Comparison of ENCODE assay signal across 1 cellular context in the genomic region with DNA sequence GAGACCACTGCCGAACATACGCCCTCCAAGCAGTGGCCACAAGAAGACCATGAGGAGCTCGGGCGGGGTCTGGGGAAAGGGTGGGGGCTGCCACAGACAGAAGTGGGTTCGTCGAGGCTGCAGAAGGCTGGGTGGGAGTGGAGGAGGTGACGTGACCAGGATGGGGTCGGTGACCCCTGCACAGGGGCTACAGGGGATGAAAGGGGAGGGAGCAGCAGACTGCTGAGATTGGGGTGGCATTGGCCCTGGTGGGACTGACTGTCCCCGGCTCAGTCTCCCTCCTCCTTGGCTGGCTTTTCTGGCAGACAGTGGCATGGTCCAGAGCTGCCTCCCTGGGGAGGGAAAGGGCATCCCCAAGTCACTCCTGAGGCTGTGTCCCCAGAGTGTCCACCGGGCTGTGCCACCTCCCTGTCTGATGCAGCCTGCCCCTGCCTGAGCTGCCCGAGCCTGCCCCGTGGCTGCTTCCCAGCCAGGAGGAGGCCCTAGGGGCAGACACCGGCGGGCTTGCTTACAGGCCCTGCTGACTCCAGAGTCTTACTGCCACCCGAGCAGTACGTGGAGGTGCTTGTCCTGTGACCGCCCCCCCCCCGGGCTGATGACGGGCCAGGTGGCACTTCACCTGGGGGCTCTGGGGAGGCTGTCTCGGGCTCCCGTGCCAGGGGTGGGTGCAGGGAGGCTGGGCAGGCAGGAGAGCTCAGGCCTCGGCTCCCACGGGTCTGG.
TF ChIP-seq lines count a peak whose summit lies in the region.

No MANE protein-coding gene starts in this region.

TF ChIP-seq in A549, 52 proteins besides CTCF, POLR2A, EP300 and RAD21 (continued from another document):
- TF ChIP-seq REST (IDR thresholded peaks at IDR 0.05) (no peak), HOXB13 (CRISPR knock-in tag; IDR thresholded peaks at IDR 0.05; ENCODE audit: low read depth) (no peak), JUNB (IDR thresholded peaks at IDR 0.05) (no peak), BHLHE40 (IDR thresholded peaks at IDR 0.05; ENCODE audit: low read depth, low read length) (no peak), HOXB5 (CRISPR knock-in tag; IDR thresholded peaks at IDR 0.05) (no peak)
- TF ChIP-seq, protein P1, sequence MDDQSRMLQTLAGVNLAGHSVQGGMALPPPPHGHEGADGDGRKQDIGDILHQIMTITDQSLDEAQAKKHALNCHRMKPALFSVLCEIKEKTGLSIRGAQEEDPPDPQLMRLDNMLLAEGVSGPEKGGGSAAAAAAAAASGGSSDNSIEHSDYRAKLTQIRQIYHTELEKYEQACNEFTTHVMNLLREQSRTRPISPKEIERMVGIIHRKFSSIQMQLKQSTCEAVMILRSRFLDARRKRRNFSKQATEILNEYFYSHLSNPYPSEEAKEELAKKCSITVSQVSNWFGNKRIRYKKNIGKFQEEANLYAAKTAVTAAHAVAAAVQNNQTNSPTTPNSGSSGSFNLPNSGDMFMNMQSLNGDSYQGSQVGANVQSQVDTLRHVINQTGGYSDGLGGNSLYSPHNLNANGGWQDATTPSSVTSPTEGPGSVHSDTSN (IDR thresholded peaks at IDR 0.05), result no peak
- TF ChIP-seq, protein P2, sequence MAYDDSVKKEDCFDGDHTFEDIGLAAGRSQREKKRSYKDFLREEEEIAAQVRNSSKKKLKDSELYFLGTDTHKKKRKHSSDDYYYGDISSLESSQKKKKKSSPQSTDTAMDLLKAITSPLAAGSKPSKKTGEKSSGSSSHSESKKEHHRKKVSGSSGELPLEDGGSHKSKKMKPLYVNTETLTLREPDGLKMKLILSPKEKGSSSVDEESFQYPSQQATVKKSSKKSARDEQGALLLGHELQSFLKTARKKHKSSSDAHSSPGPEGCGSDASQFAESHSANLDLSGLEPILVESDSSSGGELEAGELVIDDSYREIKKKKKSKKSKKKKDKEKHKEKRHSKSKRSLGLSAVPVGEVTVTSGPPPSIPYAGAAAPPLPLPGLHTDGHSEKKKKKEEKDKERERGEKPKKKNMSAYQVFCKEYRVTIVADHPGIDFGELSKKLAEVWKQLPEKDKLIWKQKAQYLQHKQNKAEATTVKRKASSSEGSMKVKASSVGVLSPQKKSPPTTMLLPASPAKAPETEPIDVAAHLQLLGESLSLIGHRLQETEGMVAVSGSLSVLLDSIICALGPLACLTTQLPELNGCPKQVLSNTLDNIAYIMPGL (CRISPR knock-in tag; IDR thresholded peaks at IDR 0.05; ENCODE audit: borderline replicate concordance), result no peak
